8 cellular contexts compared by ENCODE assay signal in the genomic region with DNA sequence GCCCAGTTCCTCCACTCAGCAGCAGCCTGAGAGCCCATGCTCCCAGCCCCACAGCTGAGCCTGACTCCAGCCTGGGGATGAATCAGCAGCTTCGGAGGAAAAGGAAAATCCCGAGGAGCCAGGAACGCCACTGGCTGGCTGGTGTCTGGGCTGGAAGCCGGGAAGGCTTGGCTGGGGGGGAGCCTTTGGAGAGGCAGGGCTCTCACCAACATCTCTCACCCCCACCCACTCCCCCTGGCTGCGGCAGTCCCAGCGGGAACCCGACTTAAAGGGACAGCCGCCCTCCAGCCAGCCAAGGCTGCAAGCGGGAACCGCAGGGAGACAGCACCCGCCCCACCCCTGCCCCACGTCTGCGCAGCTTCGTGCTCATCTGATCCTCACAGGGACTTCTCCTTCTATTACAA. TPM values are rescaled to one million over a fixed set of nuclear protein-coding genes. Genes with fewer than 3 reads are reported as not detected.
DNase-seq lines count a peak whose midpoint lies in the region; ATAC-seq, FAIRE-seq and TF ChIP-seq lines count a peak whose summit lies in the region.

No MANE protein-coding gene starts in this region.

- DNase-seq in HS-5 (ENCODE audit: low read depth) (peak; percentile 61), bronchial epithelial cell (ENCODE audit: low read depth) (peak; percentile 72), kidney (peak; percentile 91), stromal cell of bone marrow (ENCODE audit: low read depth) (peak; percentile 89), NCI-H748 treated with DMSO at 0.1 percent for 48 hours (lab: John Stamatoyannopoulos, UW) (no peak)
- no peak for DNase-seq in stimulated activated naive CD8-positive, alpha-beta T cell treated with anti-CD3 and anti-CD28 coated beads, Interleukin-15, Interleukin-2, amounts not matched to agents 100 U/mL and 50 U/mL, for 24 hours

- H3K9me3 ChIP-seq in kidney (ENCODE audit: control insufficient read depth in 1 of 2, low read length in 2 of 2) = no peaks in the 10 kb centered on the region

- H3K27ac ChIP-seq in kidney (ENCODE audit: low read depth in 2 of 2, low read length in 2 of 2) = no peak overlapping the region

- no peak overlapping the region for H3K4me3 ChIP-seq in bronchial epithelial cell (ENCODE audit: low read depth, low read length)
- H3K4me3 ChIP-seq in kidney (ENCODE audit: low read length in 2 of 2) = no peak overlapping the region

- no peak for FAIRE-seq in bronchial epithelial cell (lab: Jason Lieb, UNC)
- FAIRE-seq in kidney (lab: Jason Lieb, UNC) = no peak

- H3K9ac ChIP-seq in kidney (ENCODE audit: low read length in 2 of 2) = no peak overlapping the region

- H3K27me3 Mint-ChIP-seq in activated T-helper 17 cell treated with anti-CD3 and anti-CD28 coated beads, Interleukin-2, amount 50 U/mL, for 72 hours = no peaks in the 10 kb centered on the region

- no peaks in the 10 kb centered on the region for H3K9me3 Mint-ChIP-seq in activated T-helper 17 cell treated with anti-CD3 and anti-CD28 coated beads, Interleukin-2, amount 50 U/mL, for 72 hours

- peaks cover 0 to 6% of the 10 kb centered on the region in 2 donors for H3K4me1 ChIP-seq in kidney (ENCODE audit: control insufficient read depth in 1 of 2, insufficient read depth in 1 of 2, low read depth in 1 of 2, low read length in 2 of 2)

- no peaks in the 10 kb centered on the region for H3K27me3 ChIP-seq in bronchial epithelial cell (ENCODE audit: control insufficient read depth, insufficient read depth, low read length)

- TF ChIP-seq CTCF in bronchial epithelial cell (IDR thresholded peaks at IDR 0.05; ENCODE audit: insufficient read depth, low read length, severe bottlenecking) (no peak), kidney (IDR thresholded peaks at IDR 0.05; ENCODE audit: borderline replicate concordance, extremely low read depth, insufficient read depth) (no peak)

- intact Hi-C loops in kidney (cut with DNase I) = no loop called here

- H3K27ac Mint-ChIP-seq in activated T-helper 17 cell treated with anti-CD3 and anti-CD28 coated beads, Interleukin-2, amount 50 U/mL, for 72 hours = no peak overlapping the region

- H3K36me3 ChIP-seq in bronchial epithelial cell (ENCODE audit: control insufficient read depth, insufficient read depth, low read length) (peaks cover 26% of the 10 kb centered on the region), kidney (ENCODE audit: control insufficient read depth in 1 of 2, insufficient read depth in 2 of 2, low read length in 2 of 2) (no peaks in the 10 kb centered on the region)

- no peak for ATAC-seq in activated T-helper 17 cell treated with anti-CD3 and anti-CD28 coated beads, Interleukin-2, amount 50 U/mL, for 72 hours (replicated peaks)
- ATAC-seq in HG03175 (IDR thresholded peaks at IDR 0.05; ENCODE audit: unreplicated experiment) = no peak
- ATAC-seq in stimulated activated naive CD8-positive, alpha-beta T cell treated with anti-CD3 and anti-CD28 coated beads, Interleukin-15, Interleukin-2, amounts not matched to agents 100 U/mL and 50 U/mL, for 24 hours = no peak

- no peak overlapping the region for H3K4me3 Mint-ChIP-seq in activated T-helper 17 cell treated with anti-CD3 and anti-CD28 coated beads, Interleukin-2, amount 50 U/mL, for 72 hours

- H3K4me1 Mint-ChIP-seq in activated T-helper 17 cell treated with anti-CD3 and anti-CD28 coated beads, Interleukin-2, amount 50 U/mL, for 72 hours = peaks cover 5% of the 10 kb centered on the region

- no peaks in the 10 kb centered on the region for H3K36me3 Mint-ChIP-seq in activated T-helper 17 cell treated with anti-CD3 and anti-CD28 coated beads, Interleukin-2, amount 50 U/mL, for 72 hours (ENCODE audit: low read depth)

RNA-seq across cellular contexts. Expression of a gene that starts 28.4 kb away (rescaled TPM):
- 72.1 and 78.5 TPM in 2 replicates for total RNA-seq in bronchial epithelial cell
- total RNA-seq in kidney = 55.4 TPM
- polyA plus RNA-seq in kidney (ENCODE audit: insufficient read depth, low read depth, low replicate concordance) = 26.4 TPM
- total RNA-seq in activated T-helper 17 cell treated with anti-CD3 and anti-CD28 coated beads, Interleukin-2, amount 50 U/mL, for 72 hours = 10 to 100 TPM in 1 of 2 donors, 1 to 10 TPM in 1; 8.7 to 24.1 TPM

RNA-seq across cellular contexts. Expression of a gene that starts 48.6 kb away (rescaled TPM):
- total RNA-seq in bronchial epithelial cell (66.6 and 74.2 TPM in 2 replicates), kidney (64.2 TPM)
- 11.3 TPM for polyA plus RNA-seq in kidney (ENCODE audit: insufficient read depth, low read depth, low replicate concordance)
- total RNA-seq in activated T-helper 17 cell treated with anti-CD3 and anti-CD28 coated beads, Interleukin-2, amount 50 U/mL, for 72 hours = 100 to 1,000 TPM in 1 of 2 donors, 10 to 100 TPM in 1; 98.4 to 163 TPM

Comparison
In these comparisons a context has a peak if more than half of its experiments do, and no peak if none do; other contexts are left out.
1. DNase-seq: peak in HS-5 (single experiment), bronchial epithelial cell (single experiment), kidney (single experiment) and stromal cell of bone marrow (single experiment); none in NCI-H748 treated with DMSO at 0.1 percent for 48 hours (single experiment) and stimulated activated naive CD8-positive, alpha-beta T cell treated with anti-CD3 and anti-CD28 coated beads, Interleukin-15, Interleukin-2, amounts not matched to agents 100 U/mL and 50 U/mL, for 24 hours (single experiment).